Comparison of ENCODE assay signal across 11 cellular contexts in genomic region chr1:27523666-27524020, GRCh38. TPM values are rescaled to one million over a fixed set of nuclear protein-coding genes. Genes with fewer than 3 reads are reported as not detected.
A peak's percentile ranks its signal among the peaks of the same experiment; 100 is the strongest.
DNase-seq lines count a peak whose midpoint lies in the region; ATAC-seq and TF ChIP-seq lines count a peak whose summit lies in the region.
"Had no signal": no experiment of that assay in that cellular context is flagged by ENCODE, and none has a peak within 500 bp of the region (broad histone marks: within the 10 kb centered on the region; RNA-seq: fewer than 3 reads in every experiment).

No MANE protein-coding gene starts in this region.

- H3K9ac ChIP-seq in BLaER1 (peak overlapping the region; percentile 82; the same call in 1 of the 2 replicates), neural progenitor cell (no peak overlapping the region)

- peak overlapping the region; percentile 16 for H3K4me3 Mint-ChIP-seq in neural progenitor cell

- H3K4me2 ChIP-seq in BLaER1, result peak overlapping the region; percentile 99
- no peak overlapping the region for H3K4me2 ChIP-seq in neural progenitor cell

- H3K27me3 ChIP-seq in BLaER1 (no peaks in the 10 kb centered on the region), neural progenitor cell (no peaks in the 10 kb centered on the region)
- H3K27me3 ChIP-seq: SJSA1, tibial nerve had no signal

- H3F3A ChIP-seq in neural progenitor cell (ENCODE audit: low read depth), result peaks cover 49% of the 10 kb centered on the region

- TF ChIP-seq CTCF in neural progenitor cell (IDR thresholded peaks at IDR 0.05), result no peak

- H3K4me1 Mint-ChIP-seq in neural progenitor cell, result peaks cover 83% of the 10 kb centered on the region

- H3K27ac ChIP-seq in BLaER1, result peak overlapping the region; percentile 96
- no peak overlapping the region for H3K27ac ChIP-seq in neural progenitor cell
- H3K27ac ChIP-seq: SJSA1 had no signal

- no peak for ATAC-seq in GM18511 (IDR thresholded peaks at IDR 0.05; ENCODE audit: unreplicated experiment)
- ATAC-seq in HG02571 (IDR thresholded peaks at IDR 0.05; ENCODE audit: unreplicated experiment), result no peak
- ATAC-seq: left colon had no signal

- H3K9me3 Mint-ChIP-seq in neural progenitor cell, result peaks cover 2% of the 10 kb centered on the region

- no peaks in the 10 kb centered on the region for H3K36me3 ChIP-seq in BLaER1
- H3K36me3 ChIP-seq in neural progenitor cell, result no peaks in the 10 kb centered on the region
- H3K36me3 ChIP-seq: SJSA1, tibial nerve had no signal

- H3K4me3 ChIP-seq in BLaER1 (0 out of 2 replicates have a peak overlapping the region, but pooled peaks have one; percentile 48), neural progenitor cell (no peak overlapping the region)
- H3K4me3 ChIP-seq: SJSA1, tibial nerve had no signal

- H3K4me1 ChIP-seq in BLaER1 (peaks cover 92% of the 10 kb centered on the region), neural progenitor cell (peaks cover 77% of the 10 kb centered on the region)

- H3K79me2 ChIP-seq in neural progenitor cell (ENCODE audit: low read depth), result no peaks in the 10 kb centered on the region

- H3K9me3 ChIP-seq in BLaER1 (no peaks in the 10 kb centered on the region), neural progenitor cell (ENCODE audit: low read depth) (no peaks in the 10 kb centered on the region)
- H3K9me3 ChIP-seq: SJSA1, tibial nerve had no signal

- peaks cover 2% of the 10 kb centered on the region for H3K36me3 Mint-ChIP-seq in neural progenitor cell

- H2AFZ ChIP-seq in neural progenitor cell (replicated peaks), result no peak overlapping the region

- no peaks in the 10 kb centered on the region for H4K20me1 ChIP-seq in BLaER1
- no peaks in the 10 kb centered on the region for H4K20me1 ChIP-seq in neural progenitor cell (ENCODE audit: low read depth)

- H3K27me3 Mint-ChIP-seq in neural progenitor cell (ENCODE audit: insufficient read depth, low read depth), result peaks cover 15% of the 10 kb centered on the region

- DNase-seq in NCI-H69 (lab: John Stamatoyannopoulos, UW) (peak; percentile 58), cerebellar cortex (ENCODE audit: low spot score) (peak; percentile 46), neural progenitor cell (ENCODE audit: low spot score) (no peak), DMS79 treated with DMSO at 0.1 percent for 48 hours (lab: John Stamatoyannopoulos, UW) (no peak), SKM-1 (lab: John Stamatoyannopoulos, UW; ENCODE audit: unreplicated experiment) (no peak)

- H3K27ac Mint-ChIP-seq in neural progenitor cell, result peak overlapping the region; percentile 90

RNA-seq across cellular contexts. Expression of gene WASF2, which starts 33.7 kb away (rescaled TPM):
- 31.4 and 35.0 TPM in 2 replicates for total RNA-seq in neural progenitor cell (ENCODE audit: low replicate concordance)

Comparison
In these comparisons a context has a peak if more than half of its experiments do, and no peak if none do; other contexts are left out.
1. DNase-seq: peak in NCI-H69 (single experiment) and cerebellar cortex (single experiment); none in neural progenitor cell (single experiment), DMS79 treated with DMSO at 0.1 percent for 48 hours (single experiment) and SKM-1 (single experiment).